13 cellular contexts compared by ENCODE assay signal in the genomic region with DNA sequence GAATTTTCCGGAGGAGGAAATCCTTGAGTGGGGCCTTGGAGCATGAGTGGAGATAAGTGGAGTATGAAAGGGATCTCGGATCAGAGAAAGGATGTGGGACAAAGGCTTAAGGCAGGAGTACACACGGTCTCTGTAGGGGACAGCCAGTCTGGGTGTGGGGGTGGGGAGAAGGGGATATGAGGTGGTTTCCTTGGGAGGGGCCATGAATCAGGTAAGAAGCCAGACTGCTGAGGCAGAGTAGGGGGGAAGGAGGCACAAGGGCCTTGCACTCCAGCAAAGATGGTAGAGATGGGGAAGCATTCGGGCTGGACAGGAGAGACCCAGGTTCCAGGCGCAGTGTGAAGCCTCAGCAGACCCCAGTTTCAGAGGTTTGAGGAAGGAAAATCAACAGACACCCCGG. TPM values are rescaled to one million over a fixed set of nuclear protein-coding genes. Genes with fewer than 3 reads are reported as not detected.
DNase-seq lines count a peak whose midpoint lies in the region; ATAC-seq and TF ChIP-seq lines count a peak whose summit lies in the region.
"Had no signal": no experiment of that assay in that cellular context is flagged by ENCODE, and none has a peak within 500 bp of the region (broad histone marks: within the 10 kb centered on the region; RNA-seq: fewer than 3 reads in every experiment).

No MANE protein-coding gene starts in this region.

- CTCF ChIA-PET in mammary epithelial cell (lab: Charles Lee; ENCODE audit: low non-redundant PET) (interaction anchor here (0.6 kb wide), 1 partner anchor 240 kb away, joined by 3 read pairs; no protein-coding TSS in a partner anchor), WTC11 (lab: Charles Lee) (interaction anchor here (0.6 to 4.7 kb wide), 20 partner anchors 11 to 1615 kb away, joined by 3 to 57 read pairs (median 7); partner anchors contain the start of genes ATP6V0D1, EXOC3L1, FHOD1 and KCTD19)

- H2AFZ ChIP-seq in mammary epithelial cell (ENCODE audit: low read depth, low read length): no peak overlapping the region

- 91% methylated on average over 5 of the region's 6 CpGs for WGBS in mammary epithelial cell (ENCODE audit: low coverage, missing lambda C conversion rate)
- 63 to 71% (median 70%) methylated on average over 5 to 6 of the region's 6 CpGs for WGBS in stomach, 5 donors

- H3K27me3 ChIP-seq in breast epithelium: no peaks in the 10 kb centered on the region
- no peaks in the 10 kb centered on the region for H3K27me3 ChIP-seq in mammary epithelial cell (ENCODE audit: insufficient read depth, low read length)
- no peaks in the 10 kb centered on the region for H3K27me3 ChIP-seq in mucosa of rectum (ENCODE audit: control insufficient read depth in 2 of 2, insufficient read depth in 2 of 2, low read length in 2 of 2)
- no peaks in the 10 kb centered on the region for H3K27me3 ChIP-seq in uterus
- peaks cover 0 to 36% (median 0%) of the 10 kb centered on the region in 3 donors for H3K27me3 ChIP-seq in stomach

- no peaks in the 10 kb centered on the region for H3K36me3 ChIP-seq in breast epithelium
- H3K36me3 ChIP-seq in mammary epithelial cell (ENCODE audit: insufficient read depth, low read length): no peaks in the 10 kb centered on the region
- H3K36me3 ChIP-seq in mucosa of rectum (ENCODE audit: control insufficient read depth in 2 of 2, insufficient read depth in 2 of 2, low read length in 2 of 2): peaks cover 26 to 34% of the 10 kb centered on the region in 2 donors
- no peaks in the 10 kb centered on the region for H3K36me3 ChIP-seq in uterus
- peaks cover 15 to 23% (median 21%) of the 10 kb centered on the region in 4 donors for H3K36me3 ChIP-seq in stomach

- peaks cover 49% of the 10 kb centered on the region for H3K4me1 Mint-ChIP-seq in WTC11

- peaks cover 4 to 14% of the 10 kb centered on the region in 2 donors for H3K4me1 ChIP-seq in breast epithelium
- H3K4me1 ChIP-seq in mammary epithelial cell (ENCODE audit: insufficient read depth, low read length): peaks cover 13% of the 10 kb centered on the region
- peaks cover 32 to 44% of the 10 kb centered on the region in 2 donors for H3K4me1 ChIP-seq in mucosa of rectum (ENCODE audit: control insufficient read depth in 2 of 2, insufficient read depth in 2 of 2, low read length in 2 of 2)
- H3K4me1 ChIP-seq in uterus: peaks cover 0 to 21% of the 10 kb centered on the region in 2 donors
- peaks cover 22 to 49% (median 43%) of the 10 kb centered on the region in 4 donors for H3K4me1 ChIP-seq in stomach

- H3K79me2 ChIP-seq in mammary epithelial cell (ENCODE audit: insufficient read depth, low read length): no peaks in the 10 kb centered on the region

- peak overlapping the region; percentile 91 for H3K27ac Mint-ChIP-seq in WTC11

- no peak overlapping the region for H3K9ac ChIP-seq in mammary epithelial cell (ENCODE audit: insufficient read depth, low read length)
- peak overlapping the region; percentile 76 to 100 for H3K9ac ChIP-seq in mucosa of rectum (ENCODE audit: low read depth in 1 of 2, low read length in 2 of 2)

- no peaks in the 10 kb centered on the region for H3K36me3 Mint-ChIP-seq in WTC11

- TF ChIP-seq CTCF in breast epithelium (IDR thresholded peaks at IDR 0.05) (no peak), mammary epithelial cell (conservative IDR thresholded peaks at IDR 0.05 in 1 of 2, IDR thresholded peaks at IDR 0.05 in 1 of 2; ENCODE audit: extremely low read depth in 1 of 2, insufficient read depth in 1 of 2, low read depth in 1 of 2, low read length in 2 of 2) (no peak), WTC11 (IDR thresholded peaks at IDR 0.05) (no peak), uterus (IDR thresholded peaks at IDR 0.05) (no peak), stomach (IDR thresholded peaks at IDR 0.05) (no peak)

- no TSS peak for BruUV-seq in mammary epithelial cell (replicated peaks; lab: Mats Ljungman, UMichigan)

- peak overlapping the region; percentile 75 for H3K4me3 Mint-ChIP-seq in WTC11

- H3K4me3 ChIP-seq in breast epithelium (peak overlapping the region in 2 of 3 donors; percentile 58 to 81), mammary epithelial cell (replicated peaks in 1 of 3; ENCODE audit: insufficient read depth in 1 of 3, low read depth in 2 of 3, low read length in 3 of 3) (no peak overlapping the region), mucosa of rectum (ENCODE audit: low read length in 2 of 2) (peak overlapping the region; percentile 88), uterus (peak overlapping the region in 1 of 2 donors; percentile 42), stomach (peak overlapping the region in 1 of 4 donors; percentile 63)
- H3K4me3 ChIP-seq: smooth muscle cell had no signal

- DNase-seq in breast epithelium (ENCODE audit: low spot score in 2 of 2): no peak
- DNase-seq in mammary epithelial cell: no peak
- no peak for DNase-seq in WTC11 (ENCODE audit: low spot score)
- DNase-seq in uterus: no peak
- DNase-seq in HT-29 (ENCODE audit: low spot score): no peak
- DNase-seq in stomach: no peak
- DNase-seq: cerebellar nuclear complex, MV-4-11, nucleus accumbens, substantia nigra had no signal

- H3K9me3 ChIP-seq in breast epithelium (no peaks in the 10 kb centered on the region), mammary epithelial cell (replicated peaks; ENCODE audit: insufficient read depth, low read length) (no peaks in the 10 kb centered on the region), mucosa of rectum (ENCODE audit: control insufficient read depth in 2 of 2, low read length in 2 of 2) (no peaks in the 10 kb centered on the region), uterus (no peaks in the 10 kb centered on the region), stomach (no peaks in the 10 kb centered on the region)

- H3K27me3 Mint-ChIP-seq in WTC11 (ENCODE audit: low read depth): peaks cover 12% of the 10 kb centered on the region

- peak overlapping the region; percentile 79 to 88 for H3K27ac ChIP-seq in breast epithelium
- H3K27ac ChIP-seq in mammary epithelial cell (ENCODE audit: insufficient read depth, low read depth, low read length): no peak overlapping the region
- H3K27ac ChIP-seq in mucosa of rectum (ENCODE audit: low read depth in 2 of 2, low read length in 2 of 2): peak overlapping the region; percentile 94 to 99
- peak overlapping the region; percentile 59 to 76 for H3K27ac ChIP-seq in uterus
- H3K27ac ChIP-seq in stomach: peak overlapping the region in 1 of 5 donors; percentile 82

- no peak for TF ChIP-seq EP300 in stomach (IDR thresholded peaks at IDR 0.05)

- TF ChIP-seq POLR2A in breast epithelium (IDR thresholded peaks at IDR 0.05): no peak
- TF ChIP-seq POLR2A in uterus (IDR thresholded peaks at IDR 0.05): no peak
- no peak for TF ChIP-seq POLR2A in stomach (IDR thresholded peaks at IDR 0.05)

- in situ Hi-C loops in mammary epithelial cell (cut with MboI; ENCODE audit: low sequenced_read_pairs in 2 of 2): no loop called here

- H4K20me1 ChIP-seq in mammary epithelial cell (ENCODE audit: insufficient read depth, low read length): no peaks in the 10 kb centered on the region

- dilution Hi-C loops in mammary epithelial cell (cut with HindIII; ENCODE audit: low sequenced_read_pairs): no loop called here

- no peaks in the 10 kb centered on the region for H3K9me3 Mint-ChIP-seq in WTC11

- POLR2A ChIA-PET in WTC11 (lab: Charles Lee): interaction anchor here (0.7 kb wide), 2 partner anchors 39 to 557 kb away, joined by 4 read pairs; partner anchors contain the start of gene TPPP3

- no peak overlapping the region for H3K4me2 ChIP-seq in mammary epithelial cell (ENCODE audit: insufficient read depth, low read depth, low read length)

- ATAC-seq in WTC11 (no peak), GM19463 (IDR thresholded peaks at IDR 0.05; ENCODE audit: unreplicated experiment) (no peak)

- intact Hi-C loops in breast epithelium (cut with DNase I; ENCODE audit: low total_unique reads): no loop called here
- intact Hi-C loops in mammary epithelial cell (cut with micrococcal nuclease): no loop called here
- intact Hi-C loops in uterus (cut with DNase I; ENCODE audit: low total_unique reads): no loop called here
- intact Hi-C loops in stomach (cut with DNase I; ENCODE audit: low total_unique reads): no loop called here

RNA-seq across cellular contexts. Expression of gene HSD11B2, which starts 1.6 kb away (rescaled TPM):
- total RNA-seq in breast epithelium (10 to 100 TPM in 2 of 3 donors, under 1 TPM in 1; 0.32 to 66.9 (median 10.2) TPM), mammary epithelial cell (1 to 10 TPM in 1 of 2 donors, under 1 TPM in 1; 0.56 to 1.8 TPM), WTC11 (2021) (33.4 to 38.3 TPM (median 36.4 TPM) in 3 replicates), uterus (10 to 100 TPM in 2 of 4 donors, 1 to 10 TPM in 2; 1.2 to 82.1 (median 9.7) TPM), stomach (100 to 1,000 TPM in 1 of 5 donors, 10 to 100 TPM in 1, 1 to 10 TPM in 1, under 1 TPM in 1, not detected in 1; 0.89 to 837 (median 9.6) TPM)
- polyA plus RNA-seq in mammary epithelial cell (1.00 TPM), stomach (10 to 100 TPM in 1 of 3 donors, 1 to 10 TPM in 2; 1.5 to 16.7 (median 2.9) TPM)
- not detected for polyA minus RNA-seq in mammary epithelial cell
- total RNA-seq in HT-29 (2014; rRNA removed; shearing (Covaris generic)): 18.3 and 23.2 TPM in 2 replicates
- total RNA-seq: smooth muscle cell had no signal
- polyA plus RNA-seq: smooth muscle cell had no signal

RNA-seq across cellular contexts. Expression of gene ZDHHC1, which starts 16.2 kb away (rescaled TPM):
- total RNA-seq in breast epithelium (10 to 100 TPM; 17.4 to 20.3 (median 19.3) TPM), mammary epithelial cell (1 to 10 TPM; 5.3 to 6.3 TPM), WTC11 (2021) (4.2 to 4.9 TPM (median 4.6 TPM) in 3 replicates), uterus (10 to 100 TPM; 14.7 to 30.6 (median 25.6) TPM), stomach (10 to 100 TPM in 2 of 5 donors, 1 to 10 TPM in 2, not detected in 1; 6.1 to 33.6 (median 11.6) TPM)
- polyA plus RNA-seq in mammary epithelial cell (2.4 TPM), stomach (1 to 10 TPM; 2.0 to 4.7 (median 4.4) TPM)
- 0.88 TPM for polyA minus RNA-seq in mammary epithelial cell
- total RNA-seq in HT-29 (2014; rRNA removed; shearing (Covaris generic)): 21.5 and 24.4 TPM in 2 replicates

RNA-seq across cellular contexts. Expression of gene TPPP3, which starts 39.2 kb away (rescaled TPM):
- 1 to 10 TPM; 1.3 to 6.9 (median 3.6) TPM for total RNA-seq in breast epithelium
- not detected for total RNA-seq in mammary epithelial cell
- 0.14 TPM for polyA plus RNA-seq in mammary epithelial cell
- not detected for polyA minus RNA-seq in mammary epithelial cell
- total RNA-seq in WTC11 (2021): 0.57 to 0.74 TPM (median 0.64 TPM) in 3 replicates
- total RNA-seq in uterus: 10 to 100 TPM; 13.4 to 26.6 (median 16.2) TPM
- total RNA-seq in HT-29 (2014; rRNA removed; shearing (Covaris generic)): 70.5 and 70.9 TPM in 2 replicates
- total RNA-seq in stomach: 100 to 1,000 TPM in 1 of 5 donors, 10 to 100 TPM in 3, 1 to 10 TPM in 1; 5.8 to 127 (median 15.8) TPM
- 10 to 100 TPM in 2 of 3 donors, 1 to 10 TPM in 1; 10.0 to 38.8 (median 11.8) TPM for polyA plus RNA-seq in stomach

RNA-seq across cellular contexts. Expression of gene ATP6V0D1, which starts 48.5 kb away (rescaled TPM):
- total RNA-seq in breast epithelium (100 to 1,000 TPM; 101 to 122 (median 104) TPM), mammary epithelial cell (100 to 1,000 TPM in 1 of 2 donors, 10 to 100 TPM in 1; 93.3 to 124 TPM), WTC11 (2021) (32.5 to 44.1 TPM (median 33.8 TPM) in 3 replicates), uterus (100 to 1,000 TPM in 2 of 4 donors, 10 to 100 TPM in 2; 67.4 to 243 (median 100) TPM), stomach (100 to 1,000 TPM in 1 of 5 donors, 10 to 100 TPM in 4; 23.5 to 102 (median 72.2) TPM)
- polyA plus RNA-seq in mammary epithelial cell (268 TPM), stomach (100 to 1,000 TPM in 1 of 3 donors, 10 to 100 TPM in 2; 36.5 to 102 (median 57.7) TPM)
- polyA minus RNA-seq in mammary epithelial cell: 279 TPM
- total RNA-seq in HT-29 (2014; rRNA removed; shearing (Covaris generic)): 97.6 and 99.5 TPM in 2 replicates

RNA-seq across cellular contexts. Expression of gene AGRP, which starts 50.9 kb away (rescaled TPM):
- total RNA-seq in breast epithelium (not detected), mammary epithelial cell (not detected), WTC11 (2021) (not detected in 3 replicates), uterus (not detected), stomach (not detected)
- polyA plus RNA-seq in mammary epithelial cell (not detected), stomach (not detected)
- polyA minus RNA-seq in mammary epithelial cell: not detected
- total RNA-seq in HT-29 (2014; rRNA removed; shearing (Covaris generic)): not detected in 2 replicates
- total RNA-seq: smooth muscle cell had no signal
- polyA plus RNA-seq: smooth muscle cell had no signal

Comparison
In these comparisons a context has a peak if more than half of its experiments do, and no peak if none do; other contexts are left out.
1. H3K4me3 ChIP-seq: peak in breast epithelium (2 of 3) and mucosa of rectum (2 of 2); none in mammary epithelial cell (0 of 3).